Comparison of ENCODE assay signal across 25 cellular contexts in the genomic region with DNA sequence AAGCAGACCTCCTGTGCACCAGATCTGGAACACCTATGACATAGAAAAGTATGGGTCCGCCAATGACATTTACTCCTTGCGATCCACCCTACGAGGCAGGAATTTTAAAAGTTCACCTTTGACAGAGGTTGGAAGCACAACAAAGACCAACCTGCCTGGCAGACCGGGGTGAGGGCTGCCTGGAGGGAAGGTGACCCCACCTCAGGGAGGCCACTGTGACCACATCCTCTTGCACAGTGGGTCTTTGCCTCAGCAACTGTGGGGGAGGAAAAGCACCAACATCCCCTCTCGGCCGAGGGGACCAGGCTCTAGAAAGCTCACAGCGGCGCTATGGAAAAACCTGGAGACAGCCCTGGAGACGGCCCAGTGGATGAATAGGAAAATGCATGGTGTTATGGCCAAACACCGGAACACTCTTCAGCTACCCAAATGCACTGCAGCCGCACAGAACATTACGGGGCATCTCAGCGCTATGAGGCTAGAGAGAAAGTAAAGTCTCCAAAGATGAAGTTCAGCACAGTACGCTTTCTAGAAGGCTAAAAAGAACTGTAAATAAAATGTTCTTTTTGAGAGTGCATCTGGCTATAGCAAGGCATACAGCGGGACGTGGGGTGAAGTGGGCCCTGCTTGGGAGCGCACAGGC. TPM values are rescaled to one million over a fixed set of nuclear protein-coding genes. Genes with fewer than 3 reads are reported as not detected.
A peak's percentile ranks its signal among the peaks of the same experiment; 100 is the strongest.
DNase-seq lines count a peak whose midpoint lies in the region; ATAC-seq and TF ChIP-seq lines count a peak whose summit lies in the region.
"Had no signal": no experiment of that assay in that cellular context is flagged by ENCODE, and none has a peak within 500 bp of the region (broad histone marks: within the 10 kb centered on the region; RNA-seq: fewer than 3 reads in every experiment).

No MANE protein-coding gene starts in this region.

- DNase-seq in activated gamma-delta T cell treated with Interleukin-2 at 50 U/mL for 16 hours (peak; percentile 33), activated gamma-delta T cell (lab: John Stamatoyannopoulos, UW) (no peak), immature natural killer cell (peak; percentile 11 to 23 (median 18)), type B pancreatic cell (ENCODE audit: extremely low spot score, unreplicated experiment) (no peak), adrenal gland (no peak)
- DNase-seq: activated CD4-positive, alpha-beta T cell treated with anti-CD3 and anti-CD28 coated beads, Interleukin-2, amount 50 U/mL, for 48 hours; AML-193; anterior cingulate cortex; cerebellar nuclear complex; foreskin melanocyte; hippocampal formation; lower lobe of right lung; NCI-H1436 treated with DMSO at 0.1 percent for 48 hours; NCI-H524; stimulated activated naive B cell treated with anti-CD40 and anti-IgM and Interleukin-4, amounts not matched to agents 10 μg/mL and 1 μg/mL and 100 μg/mL, for 72 hours; thyroid gland had no signal

- no peak for TF ChIP-seq POLR2A in adrenal gland (IDR thresholded peaks at IDR 0.05)

- H3K27ac Mint-ChIP-seq in activated naive CD8-positive, alpha-beta T cell = no peak overlapping the region
- H3K27ac Mint-ChIP-seq in immature natural killer cell = peak overlapping the region in 2 of 6 donors; percentile 49 to 66
- no peak overlapping the region for H3K27ac Mint-ChIP-seq in type B pancreatic cell
- H3K27ac Mint-ChIP-seq: stimulated activated naive B cell treated with anti-CD40 and anti-IgM and Interleukin-4, amounts not matched to agents 10 μg/mL and 1 μg/mL and 100 μg/mL, for 72 hours; T-helper 2 cell treated with Interferon-gamma antibody and Interleukin-4, amounts not matched to agents 5 μg/mL and 100 μg/mL, for 36 hours had no signal

- no peaks in the 10 kb centered on the region for H3K36me3 Mint-ChIP-seq in activated naive CD8-positive, alpha-beta T cell
- H3K36me3 Mint-ChIP-seq in immature natural killer cell (no peaks in the 10 kb centered on the region), type B pancreatic cell (no peaks in the 10 kb centered on the region)
- H3K36me3 Mint-ChIP-seq: stimulated activated naive B cell treated with anti-CD40 and anti-IgM and Interleukin-4, amounts not matched to agents 10 μg/mL and 1 μg/mL and 100 μg/mL, for 72 hours had no signal

- H3K4me1 ChIP-seq in adrenal gland (replicated peaks in 1 of 2) = no peaks in the 10 kb centered on the region
- H3K4me1 ChIP-seq: thyroid gland had no signal

- TF ChIP-seq CTCF in type B pancreatic cell (conservative IDR thresholded peaks at IDR 0.05) = peak; percentile 44
- no peak for TF ChIP-seq CTCF in adrenal gland (IDR thresholded peaks at IDR 0.05)

- H3K4me1 Mint-ChIP-seq in activated naive CD8-positive, alpha-beta T cell (ENCODE audit: low read depth) = peaks cover 16% of the 10 kb centered on the region
- H3K4me1 Mint-ChIP-seq in immature natural killer cell (peaks cover 10 to 17% of the 10 kb centered on the region in 2 donors), type B pancreatic cell (ENCODE audit: unreplicated experiment) (peaks cover 11% of the 10 kb centered on the region)
- H3K4me1 Mint-ChIP-seq: stimulated activated naive B cell treated with anti-CD40 and anti-IgM and Interleukin-4, amounts not matched to agents 10 μg/mL and 1 μg/mL and 100 μg/mL, for 72 hours had no signal

- H3K36me3 ChIP-seq in adrenal gland (replicated peaks in 1 of 2) = no peaks in the 10 kb centered on the region
- H3K36me3 ChIP-seq: lower lobe of right lung, neutrophil, thyroid gland had no signal

- no peak overlapping the region for H3K4me3 ChIP-seq in adrenal gland
- H3K4me3 ChIP-seq: lower lobe of right lung, mucosa of descending colon, smooth muscle cell, thyroid gland had no signal

- WGBS in adrenal gland, 4 donors = 75 to 89% (median 80%) methylated on average over 16 to 17 of the region's 17 CpGs

- H3K27me3 Mint-ChIP-seq in activated naive CD8-positive, alpha-beta T cell = no peaks in the 10 kb centered on the region
- H3K27me3 Mint-ChIP-seq in immature natural killer cell (ENCODE audit: low read depth in 3 of 3) (no peaks in the 10 kb centered on the region), type B pancreatic cell (no peaks in the 10 kb centered on the region)

- H3K9me3 Mint-ChIP-seq in activated naive CD8-positive, alpha-beta T cell (ENCODE audit: low read depth) = no peaks in the 10 kb centered on the region
- H3K9me3 Mint-ChIP-seq in immature natural killer cell (no peaks in the 10 kb centered on the region), type B pancreatic cell (no peaks in the 10 kb centered on the region)
- H3K9me3 Mint-ChIP-seq: stimulated activated naive B cell treated with anti-CD40 and anti-IgM and Interleukin-4, amounts not matched to agents 10 μg/mL and 1 μg/mL and 100 μg/mL, for 72 hours; T-helper 2 cell treated with Interferon-gamma antibody and Interleukin-4, amounts not matched to agents 5 μg/mL and 100 μg/mL, for 36 hours had no signal

- H3K27ac ChIP-seq in adrenal gland = no peak overlapping the region
- H3K27ac ChIP-seq: lower lobe of right lung, neutrophil, thyroid gland had no signal

- H3K27me3 ChIP-seq in adrenal gland = no peaks in the 10 kb centered on the region
- H3K27me3 ChIP-seq: neutrophil, thyroid gland had no signal

- H3K9me3 ChIP-seq in adrenal gland (replicated peaks in 1 of 3) = no peaks in the 10 kb centered on the region
- H3K9me3 ChIP-seq: lower lobe of right lung, mucosa of descending colon, neutrophil, thyroid gland had no signal

- peak overlapping the region; percentile 47 for H3K4me3 Mint-ChIP-seq in activated naive CD8-positive, alpha-beta T cell
- H3K4me3 Mint-ChIP-seq in immature natural killer cell (peak overlapping the region; percentile 56 to 71 (median 60)), type B pancreatic cell (no peak overlapping the region)
- H3K4me3 Mint-ChIP-seq: stimulated activated naive B cell treated with anti-CD40 and anti-IgM and Interleukin-4, amounts not matched to agents 10 μg/mL and 1 μg/mL and 100 μg/mL, for 72 hours; T-helper 2 cell treated with Interferon-gamma antibody and Interleukin-4, amounts not matched to agents 5 μg/mL and 100 μg/mL, for 36 hours had no signal

- ATAC-seq in GM21390 (IDR thresholded peaks at IDR 0.05; ENCODE audit: unreplicated experiment) (no peak), HG03139 (IDR thresholded peaks at IDR 0.05; ENCODE audit: unreplicated experiment) (no peak)
- ATAC-seq: esophagus mucosa; lower lobe of right lung; mucosa of descending colon; SK-N-SH treated with all-trans-retinoic acid at 6 μM for 48 hours; stimulated activated naive B cell treated with anti-CD40 and anti-IgM and Interleukin-4, amounts not matched to agents 10 μg/mL and 1 μg/mL and 100 μg/mL, for 72 hours had no signal

- intact Hi-C loops in adrenal gland (cut with DNase I) = no loop called here

RNA-seq across cellular contexts. Expression of a gene that starts 1.8 kb away (rescaled TPM):
- polyA plus RNA-seq in immature natural killer cell (not detected), adrenal gland (1 to 10 TPM in 2 of 3 donors, under 1 TPM in 1; 0.71 to 2.4 (median 1.0) TPM)
- total RNA-seq in type B pancreatic cell (ENCODE audit: low replicate concordance) (2.3 and 2.8 TPM in 2 replicates), adrenal gland (1 to 10 TPM in 5 of 8 donors, under 1 TPM in 3; 0.43 to 2.2 (median 1.2) TPM)

Comparison
In these comparisons a context has a peak if more than half of its experiments do, and no peak if none do; other contexts are left out.
1. DNase-seq: peak in activated gamma-delta T cell treated with Interleukin-2 at 50 U/mL for 16 hours (single experiment) and immature natural killer cell (3 of 3); none in activated gamma-delta T cell (single experiment), type B pancreatic cell (single experiment) and adrenal gland (0 of 7).